Comparison of ENCODE assay signal across 21 cellular contexts in the genomic region with DNA sequence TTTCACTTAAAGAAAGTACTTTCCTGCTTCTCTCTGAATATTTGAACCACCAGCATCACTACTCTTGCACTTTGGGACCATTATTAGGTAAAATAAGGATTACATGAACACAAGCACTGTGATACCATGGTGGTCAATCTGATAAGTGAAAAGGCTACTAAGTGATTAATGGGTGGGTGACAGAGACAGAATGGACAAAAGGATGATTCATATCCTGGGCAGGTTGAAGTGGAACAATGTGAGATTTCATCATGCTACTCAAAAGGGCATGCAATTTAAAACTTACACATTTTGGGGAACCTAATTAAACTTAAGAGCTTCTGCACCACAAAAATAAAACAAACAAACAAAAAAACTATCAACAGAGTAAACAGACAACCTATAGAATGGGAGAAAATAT.
"Had no signal": no experiment of that assay in that cellular context is flagged by ENCODE, and none has a peak within 500 bp of the region (broad histone marks: within the 10 kb centered on the region; RNA-seq: fewer than 3 reads in every experiment).

No MANE protein-coding gene starts in this region.

- H3K4me1 ChIP-seq: body of pancreas, gastroesophageal sphincter, heart right ventricle, left ventricle myocardium inferior, prostate gland, tibial nerve, vagina had no signal

- H3K4me3 ChIP-seq: body of pancreas, dorsolateral prefrontal cortex, gastroesophageal sphincter, heart right ventricle, left ventricle myocardium inferior, prostate gland, skin epidermis, tibial nerve, vagina had no signal

- H3K9me3 ChIP-seq: prostate gland, vagina had no signal

- ATAC-seq: body of pancreas; gastroesophageal sphincter; heart right ventricle; naive thymus-derived CD4-positive, alpha-beta T cell; right cardiac atrium; stimulated activated naive CD8-positive, alpha-beta T cell treated with anti-CD3 and anti-CD28 coated beads, Interleukin-15, Interleukin-2, amounts not matched to agents 100 U/mL and 50 U/mL, for 24 hours had no signal

- H3K36me3 ChIP-seq: gastroesophageal sphincter, heart right ventricle, left ventricle myocardium inferior, prostate gland, tibial nerve, vagina had no signal

- DNase-seq: activated CD4-positive, alpha-beta T cell treated with anti-CD3 and anti-CD28 coated beads for 1 hour; activated naive CD8-positive, alpha-beta T cell treated with anti-CD3 and anti-CD28 coated beads for 36 hours; amygdala; body of pancreas; central memory CD4-positive, alpha-beta T cell; dorsolateral prefrontal cortex; endodermal cell; erythroblast; heart right ventricle; left ventricle myocardium inferior; mesendoderm; naive thymus-derived CD4-positive, alpha-beta T cell; right cardiac atrium; stimulated activated naive CD8-positive, alpha-beta T cell treated with anti-CD3 and anti-CD28 coated beads, Interleukin-15, Interleukin-2, amounts not matched to agents 100 U/mL and 50 U/mL, for 24 hours; substantia nigra; T1000 had no signal

- H3K27me3 ChIP-seq: body of pancreas, gastroesophageal sphincter, heart right ventricle, tibial nerve, vagina had no signal

- H3K27ac ChIP-seq: body of pancreas, dorsolateral prefrontal cortex, gastroesophageal sphincter, heart right ventricle, left ventricle myocardium inferior, prostate gland, skin epidermis, tibial nerve, vagina had no signal
